In the genomic region with DNA sequence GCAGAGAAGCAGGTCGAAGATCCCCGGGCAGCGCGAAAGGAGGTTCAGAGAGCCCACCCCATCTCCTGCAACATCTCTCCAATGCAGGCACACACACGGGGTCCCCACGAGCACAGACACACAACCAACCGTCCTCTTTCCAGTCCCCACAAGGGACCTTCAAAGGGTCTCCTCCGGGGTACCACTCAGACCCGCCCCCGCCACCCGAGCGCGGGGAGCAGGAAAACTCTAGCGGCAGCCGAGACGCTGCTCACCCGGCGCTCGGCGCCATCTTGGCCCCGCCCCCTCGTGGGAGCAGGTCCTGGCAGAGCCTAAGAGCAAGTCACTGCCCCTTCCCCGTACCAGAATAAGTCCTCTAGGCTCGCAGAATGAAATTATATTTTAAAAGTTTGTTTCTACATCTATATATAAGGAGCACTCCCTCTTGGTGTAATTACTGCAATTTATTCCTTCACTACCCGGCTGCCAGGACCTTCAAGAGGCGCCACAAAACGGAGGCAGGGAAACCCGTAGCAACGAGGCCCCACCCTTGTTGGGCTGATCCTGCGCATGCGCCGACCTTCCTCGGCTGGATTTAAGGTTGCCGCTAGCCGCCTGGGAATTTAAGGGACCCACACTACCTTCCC, we compare ENCODE assay signal across 1 cellular context.
A peak's percentile ranks its signal among the peaks of the same experiment; 100 is the strongest.
TF ChIP-seq lines count a peak whose summit lies in the region.

A gene with protein sequence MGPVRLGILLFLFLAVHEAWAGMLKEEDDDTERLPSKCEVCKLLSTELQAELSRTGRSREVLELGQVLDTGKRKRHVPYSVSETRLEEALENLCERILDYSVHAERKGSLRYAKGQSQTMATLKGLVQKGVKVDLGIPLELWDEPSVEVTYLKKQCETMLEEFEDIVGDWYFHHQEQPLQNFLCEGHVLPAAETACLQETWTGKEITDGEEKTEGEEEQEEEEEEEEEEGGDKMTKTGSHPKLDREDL (plus strand): TSS at position 560 of the 626 bp plus-strand sequence. CDS start 111 bp downstream, outside the sequence.
A gene (minus strand): TSS at position 284 of the 626 bp plus-strand sequence. CDS start 5,149 bp downstream, outside the sequence.

TF ChIP-seq in SK-N-SH, 30 proteins besides CTCF, POLR2A, EP300 and RAD21 (continued from another document):
- TF ChIP-seq, protein P1, sequence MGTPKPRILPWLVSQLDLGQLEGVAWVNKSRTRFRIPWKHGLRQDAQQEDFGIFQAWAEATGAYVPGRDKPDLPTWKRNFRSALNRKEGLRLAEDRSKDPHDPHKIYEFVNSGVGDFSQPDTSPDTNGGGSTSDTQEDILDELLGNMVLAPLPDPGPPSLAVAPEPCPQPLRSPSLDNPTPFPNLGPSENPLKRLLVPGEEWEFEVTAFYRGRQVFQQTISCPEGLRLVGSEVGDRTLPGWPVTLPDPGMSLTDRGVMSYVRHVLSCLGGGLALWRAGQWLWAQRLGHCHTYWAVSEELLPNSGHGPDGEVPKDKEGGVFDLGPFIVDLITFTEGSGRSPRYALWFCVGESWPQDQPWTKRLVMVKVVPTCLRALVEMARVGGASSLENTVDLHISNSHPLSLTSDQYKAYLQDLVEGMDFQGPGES (IDR thresholded peaks at IDR 0.05; ENCODE audit: low read depth, low read length): no peak
- TF ChIP-seq, protein P2, sequence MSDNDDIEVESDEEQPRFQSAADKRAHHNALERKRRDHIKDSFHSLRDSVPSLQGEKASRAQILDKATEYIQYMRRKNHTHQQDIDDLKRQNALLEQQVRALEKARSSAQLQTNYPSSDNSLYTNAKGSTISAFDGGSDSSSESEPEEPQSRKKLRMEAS (IDR thresholded peaks at IDR 0.05; ENCODE audit: low read depth): peak; percentile 66
- TF ChIP-seq SMC3 (IDR thresholded peaks at IDR 0.05; ENCODE audit: low read depth, low read length): no peak
- no peak for TF ChIP-seq FOXJ3 (CRISPR knock-in tag; IDR thresholded peaks at IDR 0.05)
- TF ChIP-seq NFIC (IDR thresholded peaks at IDR 0.05; ENCODE audit: borderline replicate concordance): 0 out of 2 replicates have a peak, but pooled peaks have one; percentile 12
- TF ChIP-seq POLR2AphosphoS5 (IDR thresholded peaks at IDR 0.05; ENCODE audit: low read depth, low read length): peak; percentile 89
- TF ChIP-seq RXRA (IDR thresholded peaks at IDR 0.05; ENCODE audit: borderline replicate concordance, low read depth): no peak
- TF ChIP-seq RCOR1 (IDR thresholded peaks at IDR 0.05; ENCODE audit: low read length): no peak; the same call in 1 of the 2 replicates
- TF ChIP-seq YY1 (IDR thresholded peaks at IDR 0.05; ENCODE audit: low read depth): peak; percentile 99
- TF ChIP-seq, protein P3, sequence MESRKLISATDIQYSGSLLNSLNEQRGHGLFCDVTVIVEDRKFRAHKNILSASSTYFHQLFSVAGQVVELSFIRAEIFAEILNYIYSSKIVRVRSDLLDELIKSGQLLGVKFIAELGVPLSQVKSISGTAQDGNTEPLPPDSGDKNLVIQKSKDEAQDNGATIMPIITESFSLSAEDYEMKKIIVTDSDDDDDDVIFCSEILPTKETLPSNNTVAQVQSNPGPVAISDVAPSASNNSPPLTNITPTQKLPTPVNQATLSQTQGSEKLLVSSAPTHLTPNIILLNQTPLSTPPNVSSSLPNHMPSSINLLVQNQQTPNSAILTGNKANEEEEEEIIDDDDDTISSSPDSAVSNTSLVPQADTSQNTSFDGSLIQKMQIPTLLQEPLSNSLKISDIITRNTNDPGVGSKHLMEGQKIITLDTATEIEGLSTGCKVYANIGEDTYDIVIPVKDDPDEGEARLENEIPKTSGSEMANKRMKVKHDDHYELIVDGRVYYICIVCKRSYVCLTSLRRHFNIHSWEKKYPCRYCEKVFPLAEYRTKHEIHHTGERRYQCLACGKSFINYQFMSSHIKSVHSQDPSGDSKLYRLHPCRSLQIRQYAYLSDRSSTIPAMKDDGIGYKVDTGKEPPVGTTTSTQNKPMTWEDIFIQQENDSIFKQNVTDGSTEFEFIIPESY (IDR thresholded peaks at IDR 0.05; ENCODE audit: borderline replicate concordance, low read depth): no peak
- peak; percentile 80 for TF ChIP-seq MXI1 (IDR thresholded peaks at IDR 0.05; ENCODE audit: low read depth, low read length)
- no peak for TF ChIP-seq GATA2 (CRISPR knock-in tag; IDR thresholded peaks at IDR 0.05)
- no peak for TF ChIP-seq FOSL2 (IDR thresholded peaks at IDR 0.05; ENCODE audit: borderline replicate concordance, low read depth)
- no peak for TF ChIP-seq EZH2phosphoT487 (IDR thresholded peaks at IDR 0.05; ENCODE audit: borderline replicate concordance, low read depth)
- TF ChIP-seq MEF2A (IDR thresholded peaks at IDR 0.05; ENCODE audit: borderline replicate concordance, low read depth): no peak
- TF ChIP-seq, protein P4, sequence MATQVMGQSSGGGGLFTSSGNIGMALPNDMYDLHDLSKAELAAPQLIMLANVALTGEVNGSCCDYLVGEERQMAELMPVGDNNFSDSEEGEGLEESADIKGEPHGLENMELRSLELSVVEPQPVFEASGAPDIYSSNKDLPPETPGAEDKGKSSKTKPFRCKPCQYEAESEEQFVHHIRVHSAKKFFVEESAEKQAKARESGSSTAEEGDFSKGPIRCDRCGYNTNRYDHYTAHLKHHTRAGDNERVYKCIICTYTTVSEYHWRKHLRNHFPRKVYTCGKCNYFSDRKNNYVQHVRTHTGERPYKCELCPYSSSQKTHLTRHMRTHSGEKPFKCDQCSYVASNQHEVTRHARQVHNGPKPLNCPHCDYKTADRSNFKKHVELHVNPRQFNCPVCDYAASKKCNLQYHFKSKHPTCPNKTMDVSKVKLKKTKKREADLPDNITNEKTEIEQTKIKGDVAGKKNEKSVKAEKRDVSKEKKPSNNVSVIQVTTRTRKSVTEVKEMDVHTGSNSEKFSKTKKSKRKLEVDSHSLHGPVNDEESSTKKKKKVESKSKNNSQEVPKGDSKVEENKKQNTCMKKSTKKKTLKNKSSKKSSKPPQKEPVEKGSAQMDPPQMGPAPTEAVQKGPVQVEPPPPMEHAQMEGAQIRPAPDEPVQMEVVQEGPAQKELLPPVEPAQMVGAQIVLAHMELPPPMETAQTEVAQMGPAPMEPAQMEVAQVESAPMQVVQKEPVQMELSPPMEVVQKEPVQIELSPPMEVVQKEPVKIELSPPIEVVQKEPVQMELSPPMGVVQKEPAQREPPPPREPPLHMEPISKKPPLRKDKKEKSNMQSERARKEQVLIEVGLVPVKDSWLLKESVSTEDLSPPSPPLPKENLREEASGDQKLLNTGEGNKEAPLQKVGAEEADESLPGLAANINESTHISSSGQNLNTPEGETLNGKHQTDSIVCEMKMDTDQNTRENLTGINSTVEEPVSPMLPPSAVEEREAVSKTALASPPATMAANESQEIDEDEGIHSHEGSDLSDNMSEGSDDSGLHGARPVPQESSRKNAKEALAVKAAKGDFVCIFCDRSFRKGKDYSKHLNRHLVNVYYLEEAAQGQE (IDR thresholded peaks at IDR 0.05; ENCODE audit: low read depth, low read length): peak; percentile 84
- TF ChIP-seq RFX5 (IDR thresholded peaks at IDR 0.05; ENCODE audit: low read length): no peak; the same call in 1 of the 2 replicates
- TF ChIP-seq, protein P5, sequence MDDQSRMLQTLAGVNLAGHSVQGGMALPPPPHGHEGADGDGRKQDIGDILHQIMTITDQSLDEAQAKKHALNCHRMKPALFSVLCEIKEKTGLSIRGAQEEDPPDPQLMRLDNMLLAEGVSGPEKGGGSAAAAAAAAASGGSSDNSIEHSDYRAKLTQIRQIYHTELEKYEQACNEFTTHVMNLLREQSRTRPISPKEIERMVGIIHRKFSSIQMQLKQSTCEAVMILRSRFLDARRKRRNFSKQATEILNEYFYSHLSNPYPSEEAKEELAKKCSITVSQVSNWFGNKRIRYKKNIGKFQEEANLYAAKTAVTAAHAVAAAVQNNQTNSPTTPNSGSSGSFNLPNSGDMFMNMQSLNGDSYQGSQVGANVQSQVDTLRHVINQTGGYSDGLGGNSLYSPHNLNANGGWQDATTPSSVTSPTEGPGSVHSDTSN (IDR thresholded peaks at IDR 0.05): peak; percentile 38; the same call in 1 of the 2 replicates
- no peak for TF ChIP-seq TCF12 (IDR thresholded peaks at IDR 0.05)
